In genomic region chr4:133188433-133189175, GRCh38 we compare ENCODE assay signal across 24 cellular contexts. TPM values are rescaled to one million over a fixed set of nuclear protein-coding genes. Genes with fewer than 3 reads are reported as not detected.
A peak's percentile ranks its signal among the peaks of the same experiment; 100 is the strongest.
DNase-seq lines count a peak whose midpoint lies in the region; ATAC-seq and TF ChIP-seq lines count a peak whose summit lies in the region.
"Had no signal": no experiment of that assay in that cellular context is flagged by ENCODE, and none has a peak within 500 bp of the region (broad histone marks: within the 10 kb centered on the region; RNA-seq: fewer than 3 reads in every experiment).

No MANE protein-coding gene starts in this region.

- H4K8ac ChIP-seq in mesendoderm (ENCODE audit: low read depth, low read length), result peak overlapping the region; percentile 76

- no peaks in the 10 kb centered on the region for H3K27me3 ChIP-seq in mesendoderm (ENCODE audit: insufficient read depth, low read length, poor library complexity)
- H3K27me3 ChIP-seq: hepatocyte, neural progenitor cell, tibial artery had no signal

- no peak overlapping the region for H3K18ac ChIP-seq in mesendoderm (ENCODE audit: low read length)

- H3K27me3 Mint-ChIP-seq in HFFc6 (ENCODE audit: insufficient read depth), result no peaks in the 10 kb centered on the region
- H3K27me3 Mint-ChIP-seq: activated naive CD8-positive, alpha-beta T cell treated with anti-CD3 and anti-CD28 coated beads, Interleukin-2, amount 50 U/mL, for 24 hours; CD4-positive, alpha-beta memory T cell; T-cell had no signal

- H3K79me1 ChIP-seq in mesendoderm (ENCODE audit: low read length), result no peaks in the 10 kb centered on the region

- peak; percentile 82 for ATAC-seq in GM18520 (IDR thresholded peaks at IDR 0.05; ENCODE audit: unreplicated experiment)
- no peak for ATAC-seq in GM18907 (IDR thresholded peaks at IDR 0.05; ENCODE audit: unreplicated experiment)
- ATAC-seq: activated naive CD8-positive, alpha-beta T cell treated with anti-CD3 and anti-CD28 coated beads, Interleukin-2, amount 50 U/mL, for 24 hours; psoas muscle; stimulated activated naive CD8-positive, alpha-beta T cell treated with anti-CD3 and anti-CD28 coated beads, Interleukin-15, Interleukin-2, amounts not matched to agents 100 U/mL and 50 U/mL, for 24 hours; T-cell had no signal

- no peak overlapping the region for H2BK5ac ChIP-seq in mesendoderm (ENCODE audit: low read length)

- H3K4me2 ChIP-seq in mesendoderm (ENCODE audit: low read length), result no peak overlapping the region
- H3K4me2 ChIP-seq: hepatocyte, neural progenitor cell had no signal

- H3K4me3 Mint-ChIP-seq in HFFc6, result peak overlapping the region; percentile 37; the same call in 1 of the 2 replicates
- H3K4me3 Mint-ChIP-seq: activated naive CD8-positive, alpha-beta T cell treated with anti-CD3 and anti-CD28 coated beads, Interleukin-2, amount 50 U/mL, for 24 hours; CD4-positive, alpha-beta memory T cell; neural progenitor cell; T-cell had no signal

- no peak for DNase-seq in HFFc6
- DNase-seq in RPMI8226, result peak; percentile 4
- DNase-seq in mesendoderm, result no peak
- no peak for DNase-seq in NCI-H345 treated with DMSO at 0.1 percent for 48 hours (lab: John Stamatoyannopoulos, UW; ENCODE audit: unreplicated experiment)
- DNase-seq in NCI-H2196 (lab: John Stamatoyannopoulos, UW; ENCODE audit: unreplicated experiment), result no peak
- DNase-seq in nucleus accumbens (lab: John Stamatoyannopoulos, UW), result no peak
- DNase-seq: activated CD4-positive, alpha-beta T cell treated with anti-CD3 and anti-CD28 coated beads, Interleukin-2, amount 50 U/mL, for 1 hour; activated effector memory CD4-positive, alpha-beta T cell treated with Interleukin-2 at 50 U/mL for 16 hours; activated naive CD8-positive, alpha-beta T cell treated with anti-CD3 and anti-CD28 coated beads, Interleukin-2, amount 50 U/mL, for 24 hours; CD4-positive, alpha-beta memory T cell; dermis blood vessel endothelial cell; KBM-7; NCI-H1092; NCI-H2029 treated with DMSO at 0.1 percent for 48 hours; NCI-H526; psoas muscle; Right ventricle myocardium superior; stimulated activated naive CD8-positive, alpha-beta T cell treated with anti-CD3 and anti-CD28 coated beads, Interleukin-15, Interleukin-2, amounts not matched to agents 100 U/mL and 50 U/mL, for 24 hours; T-cell; tibial artery had no signal

- TF ChIP-seq CTCF in HFFc6 (IDR thresholded peaks at IDR 0.05), result no peak

- H3K23ac ChIP-seq in mesendoderm (ENCODE audit: low read length), result no peak overlapping the region

- no peak overlapping the region for H3K4me3 ChIP-seq in mesendoderm (ENCODE audit: low read length)
- H3K4me3 ChIP-seq: hepatocyte, neural progenitor cell, psoas muscle, tibial artery had no signal

- H3K4me1 Mint-ChIP-seq in HFFc6 (ENCODE audit: low read depth), result peaks cover 12% of the 10 kb centered on the region
- H3K4me1 Mint-ChIP-seq: activated naive CD8-positive, alpha-beta T cell treated with anti-CD3 and anti-CD28 coated beads, Interleukin-2, amount 50 U/mL, for 24 hours; CD4-positive, alpha-beta memory T cell; neural progenitor cell; T-cell had no signal

- H4K5ac ChIP-seq in mesendoderm (ENCODE audit: low read length), result no peak overlapping the region

- no peaks in the 10 kb centered on the region for H3K9me3 Mint-ChIP-seq in HFFc6
- H3K9me3 Mint-ChIP-seq: activated naive CD8-positive, alpha-beta T cell treated with anti-CD3 and anti-CD28 coated beads, Interleukin-2, amount 50 U/mL, for 24 hours; neural progenitor cell had no signal

- H3K27ac Mint-ChIP-seq in HFFc6, result peak overlapping the region; percentile 38; the same call in 1 of the 2 replicates
- H3K27ac Mint-ChIP-seq: activated naive CD8-positive, alpha-beta T cell treated with anti-CD3 and anti-CD28 coated beads, Interleukin-2, amount 50 U/mL, for 24 hours; CD4-positive, alpha-beta memory T cell; neural progenitor cell; T-cell had no signal

- H3K36me3 ChIP-seq in mesendoderm (ENCODE audit: control insufficient read depth, insufficient read depth, low read length), result no peaks in the 10 kb centered on the region
- H3K36me3 ChIP-seq: neural progenitor cell, tibial artery had no signal

- no peaks in the 10 kb centered on the region for H3K79me2 ChIP-seq in mesendoderm (ENCODE audit: control insufficient read depth, insufficient read depth, low read length)
- H3K79me2 ChIP-seq: hepatocyte had no signal

- H3K36me3 Mint-ChIP-seq in HFFc6 (ENCODE audit: low read depth), result no peaks in the 10 kb centered on the region; the same call in 1 of the 2 replicates
- H3K36me3 Mint-ChIP-seq: CD4-positive, alpha-beta memory T cell; neural progenitor cell; T-cell had no signal

- no peaks in the 10 kb centered on the region for H3K4me1 ChIP-seq in mesendoderm (ENCODE audit: control insufficient read depth, low read depth, low read length)
- H3K4me1 ChIP-seq: neural progenitor cell, psoas muscle had no signal

- WGBS in mesendoderm (ENCODE audit: extremely low coverage, insufficient coverage, low lambda C conversion rate), result no CpG with 5 or more reads among the region's 8 CpGs

- H3K56ac ChIP-seq in mesendoderm (ENCODE audit: low read length), result no peak overlapping the region

- no peak overlapping the region for H3K9ac ChIP-seq in mesendoderm (ENCODE audit: low read length)
- H3K9ac ChIP-seq: neural progenitor cell had no signal

- no peak overlapping the region for H3K27ac ChIP-seq in mesendoderm (ENCODE audit: low read depth, low read length)
- H3K27ac ChIP-seq: hepatocyte, neural progenitor cell, psoas muscle, tibial artery had no signal

- H2BK120ac ChIP-seq in mesendoderm (ENCODE audit: low read depth, low read length), result no peak overlapping the region

- no peak overlapping the region for H3K4ac ChIP-seq in mesendoderm (ENCODE audit: low read depth, low read length)

- no peak overlapping the region for H2AK5ac ChIP-seq in mesendoderm (ENCODE audit: low read length)

- H2BK15ac ChIP-seq in mesendoderm (replicated peaks; ENCODE audit: low read depth), result no peak overlapping the region

RNA-seq across cellular contexts. Expression of gene PCDH10, which starts 39.5 kb away (rescaled TPM):
- 100 to 1,000 TPM in 1 of 6 experiments, 10 to 100 TPM in 5; 25.2 to 151 (median 26.8) TPM for total RNA-seq in HFFc6 (2021; fragmentation: NEBNext Ultra II Directional; extraction: Animal tissue kit (Norgen Biotek cat#: 25700))
- 86.0 TPM for polyA plus RNA-seq in mesendoderm (2013, experiment 1 of 2)
- polyA plus RNA-seq in mesendoderm (2013, experiment 2 of 2), result 86.7 TPM
- total RNA-seq: CD4-positive, alpha-beta memory T cell; T-cell had no signal
- polyA plus RNA-seq: CD4-positive, alpha-beta memory T cell had no signal
